1 cellular context compared by ENCODE assay signal in genomic region chr3:15333957-15334263, GRCh38.
TF ChIP-seq lines count a peak whose summit lies in the region.

No MANE protein-coding gene starts in this region.

TF ChIP-seq in GM23338, 12 proteins besides CTCF, POLR2A, EP300 and RAD21 (continued from another document):
- TF ChIP-seq ETS1 (IDR thresholded peaks at IDR 0.05), result no peak
- no peak for TF ChIP-seq NANOG (IDR thresholded peaks at IDR 0.05; ENCODE audit: borderline replicate concordance)
- TF ChIP-seq JUNB (IDR thresholded peaks at IDR 0.05; ENCODE audit: unreplicated experiment), result no peak
- TF ChIP-seq ZNF331 (CRISPR knock-in tag; IDR thresholded peaks at IDR 0.05; ENCODE audit: low read depth), result no peak
- TF ChIP-seq CREB1 (CRISPR knock-in tag; IDR thresholded peaks at IDR 0.05; ENCODE audit: low read depth), result no peak
- TF ChIP-seq STAT1 (IDR thresholded peaks at IDR 0.05; ENCODE audit: unreplicated experiment), result no peak
- no peak for TF ChIP-seq REST (IDR thresholded peaks at IDR 0.05; ENCODE audit: unreplicated experiment)
- TF ChIP-seq EZH2phosphoT487 (IDR thresholded peaks at IDR 0.05; ENCODE audit: unreplicated experiment), result no peak
